In genomic region chrX:115344885-115345653, GRCh38 we compare ENCODE assay signal across 9 cellular contexts. TPM values are rescaled to one million over a fixed set of nuclear protein-coding genes. Genes with fewer than 3 reads are reported as not detected.
A peak's percentile ranks its signal among the peaks of the same experiment; 100 is the strongest.
DNase-seq lines count a peak whose midpoint lies in the region; ATAC-seq and TF ChIP-seq lines count a peak whose summit lies in the region.
"Had no signal": no experiment of that assay in that cellular context is flagged by ENCODE, and none has a peak within 500 bp of the region (broad histone marks: within the 10 kb centered on the region; RNA-seq: fewer than 3 reads in every experiment).

No MANE protein-coding gene starts in this region.

- WGBS in heart left ventricle, 4 donors = 3 to 38% (median 30%) methylated on average over 3 of the region's 3 CpGs

- H3K36me3 ChIP-seq in heart left ventricle = no peaks in the 10 kb centered on the region

- peak; percentile 95 to 97 (median 96) for ATAC-seq in heart left ventricle
- no peak for ATAC-seq in stimulated activated naive CD8-positive, alpha-beta T cell treated with anti-CD3 and anti-CD28 coated beads, Interleukin-15, Interleukin-2, amounts not matched to agents 100 U/mL and 50 U/mL, for 24 hours

- no peaks in the 10 kb centered on the region for H3K36me3 Mint-ChIP-seq in activated CD4-positive, alpha-beta T cell treated with anti-CD3 and anti-CD28 coated beads, Interleukin-2, amount 10 ng/mL, durations not matched to agents 24 days and 14 days (ENCODE audit: low read depth)
- H3K36me3 Mint-ChIP-seq: activated naive CD4-positive, alpha-beta T cell treated with anti-CD3 and anti-CD28 coated beads, Interleukin-2, amount 50 U/mL, for 24 hours had no signal

- intact Hi-C loops in heart left ventricle (cut with DNase I) (loop anchor here in 3 of 10 donors (10.0 kb wide), 2 partner anchors 50 to 110 kb away; no protein-coding TSS in a partner anchor), posterior vena cava (cut with DNase I) (no loop called here)
- intact Hi-C loops in activated CD4-positive, alpha-beta T cell treated with anti-CD3 and anti-CD28 coated beads, Interleukin-2, amount 10 ng/mL, durations not matched to agents 24 days and 14 days (cut with micrococcal nuclease) = no loop called here

- H3K27ac Mint-ChIP-seq in activated CD4-positive, alpha-beta T cell treated with anti-CD3 and anti-CD28 coated beads, Interleukin-2, amount 10 ng/mL, durations not matched to agents 24 days and 14 days = no peak overlapping the region
- H3K27ac Mint-ChIP-seq: activated naive CD4-positive, alpha-beta T cell treated with anti-CD3 and anti-CD28 coated beads, Interleukin-2, amount 50 U/mL, for 24 hours had no signal

- H3K4me3 Mint-ChIP-seq in activated CD4-positive, alpha-beta T cell treated with anti-CD3 and anti-CD28 coated beads, Interleukin-2, amount 10 ng/mL, durations not matched to agents 24 days and 14 days = no peak overlapping the region
- H3K4me3 Mint-ChIP-seq: activated naive CD4-positive, alpha-beta T cell treated with anti-CD3 and anti-CD28 coated beads, Interleukin-2, amount 50 U/mL, for 24 hours had no signal

- no peak for TF ChIP-seq POLR2A in heart left ventricle (IDR thresholded peaks at IDR 0.05)

- DNase-seq in C1 segment of cervical spinal cord (lab: John Stamatoyannopoulos, UW) = peak in 12 of 14 donors; percentile 7 to 79 (median 56)
- DNase-seq in NCI-H1436 treated with DMSO at 0.1 percent for 48 hours (lab: John Stamatoyannopoulos, UW) = peak; percentile 81
- peak; percentile 74 for DNase-seq in amniotic stem cell (lab: John Stamatoyannopoulos, UW)
- DNase-seq in heart left ventricle = peak; percentile 80 to 88 (median 85)
- peak; percentile 96 for DNase-seq in posterior vena cava (ENCODE audit: low spot score)
- no peak for DNase-seq in activated CD4-positive, alpha-beta T cell treated with anti-CD3 and anti-CD28 coated beads, Interleukin-2, amount 10 ng/mL, durations not matched to agents 24 days and 14 days
- DNase-seq in NCI-H2171 treated with DMSO at 0.1 percent for 48 hours (lab: John Stamatoyannopoulos, UW) = no peak
- no peak for DNase-seq in stimulated activated naive CD8-positive, alpha-beta T cell treated with anti-CD3 and anti-CD28 coated beads, Interleukin-15, Interleukin-2, amounts not matched to agents 100 U/mL and 50 U/mL, for 24 hours

- H3K4me1 ChIP-seq in heart left ventricle = peaks cover 0 to 19% (median 7%) of the 10 kb centered on the region in 12 donors

- no peaks in the 10 kb centered on the region for H3K9me3 Mint-ChIP-seq in activated CD4-positive, alpha-beta T cell treated with anti-CD3 and anti-CD28 coated beads, Interleukin-2, amount 10 ng/mL, durations not matched to agents 24 days and 14 days
- H3K9me3 Mint-ChIP-seq: activated naive CD4-positive, alpha-beta T cell treated with anti-CD3 and anti-CD28 coated beads, Interleukin-2, amount 50 U/mL, for 24 hours had no signal

- no peak for TF ChIP-seq CTCF in heart left ventricle (IDR thresholded peaks at IDR 0.05)

- H3K27me3 ChIP-seq in heart left ventricle = peaks cover 0 to 10% (median 0%) of the 10 kb centered on the region in 9 donors

- H3K27me3 Mint-ChIP-seq in activated CD4-positive, alpha-beta T cell treated with anti-CD3 and anti-CD28 coated beads, Interleukin-2, amount 10 ng/mL, durations not matched to agents 24 days and 14 days = no peaks in the 10 kb centered on the region
- H3K27me3 Mint-ChIP-seq: activated naive CD4-positive, alpha-beta T cell treated with anti-CD3 and anti-CD28 coated beads, Interleukin-2, amount 50 U/mL, for 24 hours had no signal

- no peak overlapping the region for H3K4me3 ChIP-seq in heart left ventricle

- H3K4me1 Mint-ChIP-seq in activated CD4-positive, alpha-beta T cell treated with anti-CD3 and anti-CD28 coated beads, Interleukin-2, amount 10 ng/mL, durations not matched to agents 24 days and 14 days = no peaks in the 10 kb centered on the region
- H3K4me1 Mint-ChIP-seq: activated naive CD4-positive, alpha-beta T cell treated with anti-CD3 and anti-CD28 coated beads, Interleukin-2, amount 50 U/mL, for 24 hours had no signal

- no peaks in the 10 kb centered on the region for H3K9me3 ChIP-seq in heart left ventricle

- H3K27ac ChIP-seq in heart left ventricle = peak overlapping the region in 11 of 12 donors; percentile 16 to 77 (median 66)

RNA-seq across cellular contexts. Expression of gene LUZP4, which starts 55.6 kb away (rescaled TPM):
- total RNA-seq in heart left ventricle (not detected), posterior vena cava (not detected)
- not detected for polyA plus RNA-seq in heart left ventricle
- not detected in 2 replicates for total RNA-seq in activated CD4-positive, alpha-beta T cell treated with anti-CD3 and anti-CD28 coated beads, Interleukin-2, amount 10 ng/mL, durations not matched to agents 24 days and 14 days

Comparison
In these comparisons a context has a peak if more than half of its experiments do, and no peak if none do; other contexts are left out.
1. DNase-seq: peak in C1 segment of cervical spinal cord (12 of 14), NCI-H1436 treated with DMSO at 0.1 percent for 48 hours (single experiment), amniotic stem cell (single experiment), heart left ventricle (5 of 5) and posterior vena cava (single experiment); none in activated CD4-positive, alpha-beta T cell treated with anti-CD3 and anti-CD28 coated beads, Interleukin-2, amount 10 ng/mL, durations not matched to agents 24 days and 14 days (single experiment), NCI-H2171 treated with DMSO at 0.1 percent for 48 hours (single experiment) and stimulated activated naive CD8-positive, alpha-beta T cell treated with anti-CD3 and anti-CD28 coated beads, Interleukin-15, Interleukin-2, amounts not matched to agents 100 U/mL and 50 U/mL, for 24 hours (single experiment).